ENCODE assay signal across 1 cellular context in the genomic region with DNA sequence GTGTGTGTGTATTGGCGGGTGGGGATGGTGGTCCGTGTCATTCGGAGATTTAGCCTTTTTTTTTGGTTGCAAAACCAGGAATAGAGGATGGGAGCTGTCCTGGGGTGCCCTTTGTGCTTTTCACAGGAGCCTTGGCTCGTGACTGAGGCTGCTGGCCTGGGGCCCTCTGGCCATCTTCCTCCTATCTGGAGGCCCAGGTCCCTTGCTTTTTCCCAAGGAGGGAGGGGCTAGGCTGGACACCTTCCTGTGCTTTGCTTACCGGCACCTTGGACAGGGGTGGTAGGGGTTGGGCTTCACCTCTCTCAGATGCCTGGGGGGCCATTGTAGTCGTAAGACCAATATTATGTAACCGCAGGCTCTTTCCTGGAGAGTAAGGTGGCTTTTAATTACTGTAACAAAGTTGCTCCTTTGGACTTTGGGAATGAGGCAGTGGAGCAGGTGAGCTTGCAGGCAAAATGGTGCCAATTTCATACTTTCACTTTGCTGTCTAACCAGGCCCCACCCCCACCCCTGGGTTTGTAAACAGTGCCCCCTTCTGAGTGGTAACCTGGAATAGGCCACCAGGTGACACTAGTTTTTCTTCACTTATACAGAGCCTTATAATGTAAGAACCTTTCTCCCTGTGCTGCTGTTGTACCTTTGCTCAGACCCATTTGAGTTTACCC.
A peak's percentile ranks its signal among the peaks of the same experiment; 100 is the strongest.
TF ChIP-seq lines count a peak whose summit lies in the region.

No MANE protein-coding gene starts in this region.

TF ChIP-seq in HepG2, 621 proteins besides CTCF, POLR2A, EP300 and RAD21 (continued from another document and continues in another):
- TF ChIP-seq, protein P1, sequence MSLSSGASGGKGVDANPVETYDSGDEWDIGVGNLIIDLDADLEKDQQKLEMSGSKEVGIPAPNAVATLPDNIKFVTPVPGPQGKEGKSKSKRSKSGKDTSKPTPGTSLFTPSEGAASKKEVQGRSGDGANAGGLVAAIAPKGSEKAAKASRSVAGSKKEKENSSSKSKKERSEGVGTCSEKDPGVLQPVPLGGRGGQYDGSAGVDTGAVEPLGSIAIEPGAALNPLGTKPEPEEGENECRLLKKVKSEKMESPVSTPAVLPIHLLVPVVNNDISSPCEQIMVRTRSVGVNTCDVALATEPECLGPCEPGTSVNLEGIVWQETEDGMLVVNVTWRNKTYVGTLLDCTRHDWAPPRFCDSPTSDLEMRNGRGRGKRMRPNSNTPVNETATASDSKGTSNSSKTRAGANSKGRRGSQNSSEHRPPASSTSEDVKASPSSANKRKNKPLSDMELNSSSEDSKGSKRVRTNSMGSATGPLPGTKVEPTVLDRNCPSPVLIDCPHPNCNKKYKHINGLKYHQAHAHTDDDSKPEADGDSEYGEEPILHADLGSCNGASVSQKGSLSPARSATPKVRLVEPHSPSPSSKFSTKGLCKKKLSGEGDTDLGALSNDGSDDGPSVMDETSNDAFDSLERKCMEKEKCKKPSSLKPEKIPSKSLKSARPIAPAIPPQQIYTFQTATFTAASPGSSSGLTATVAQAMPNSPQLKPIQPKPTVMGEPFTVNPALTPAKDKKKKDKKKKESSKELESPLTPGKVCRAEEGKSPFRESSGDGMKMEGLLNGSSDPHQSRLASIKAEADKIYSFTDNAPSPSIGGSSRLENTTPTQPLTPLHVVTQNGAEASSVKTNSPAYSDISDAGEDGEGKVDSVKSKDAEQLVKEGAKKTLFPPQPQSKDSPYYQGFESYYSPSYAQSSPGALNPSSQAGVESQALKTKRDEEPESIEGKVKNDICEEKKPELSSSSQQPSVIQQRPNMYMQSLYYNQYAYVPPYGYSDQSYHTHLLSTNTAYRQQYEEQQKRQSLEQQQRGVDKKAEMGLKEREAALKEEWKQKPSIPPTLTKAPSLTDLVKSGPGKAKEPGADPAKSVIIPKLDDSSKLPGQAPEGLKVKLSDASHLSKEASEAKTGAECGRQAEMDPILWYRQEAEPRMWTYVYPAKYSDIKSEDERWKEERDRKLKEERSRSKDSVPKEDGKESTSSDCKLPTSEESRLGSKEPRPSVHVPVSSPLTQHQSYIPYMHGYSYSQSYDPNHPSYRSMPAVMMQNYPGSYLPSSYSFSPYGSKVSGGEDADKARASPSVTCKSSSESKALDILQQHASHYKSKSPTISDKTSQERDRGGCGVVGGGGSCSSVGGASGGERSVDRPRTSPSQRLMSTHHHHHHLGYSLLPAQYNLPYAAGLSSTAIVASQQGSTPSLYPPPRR (CRISPR knock-in tag; IDR thresholded peaks at IDR 0.05; ENCODE audit: borderline replicate concordance): peak; percentile 39; the same call in 1 of the 2 replicates
- TF ChIP-seq KDM5A (IDR thresholded peaks at IDR 0.05; ENCODE audit: borderline replicate concordance, low read length): peak; percentile 13; the same call in 1 of the 2 replicates
- TF ChIP-seq, protein P2, sequence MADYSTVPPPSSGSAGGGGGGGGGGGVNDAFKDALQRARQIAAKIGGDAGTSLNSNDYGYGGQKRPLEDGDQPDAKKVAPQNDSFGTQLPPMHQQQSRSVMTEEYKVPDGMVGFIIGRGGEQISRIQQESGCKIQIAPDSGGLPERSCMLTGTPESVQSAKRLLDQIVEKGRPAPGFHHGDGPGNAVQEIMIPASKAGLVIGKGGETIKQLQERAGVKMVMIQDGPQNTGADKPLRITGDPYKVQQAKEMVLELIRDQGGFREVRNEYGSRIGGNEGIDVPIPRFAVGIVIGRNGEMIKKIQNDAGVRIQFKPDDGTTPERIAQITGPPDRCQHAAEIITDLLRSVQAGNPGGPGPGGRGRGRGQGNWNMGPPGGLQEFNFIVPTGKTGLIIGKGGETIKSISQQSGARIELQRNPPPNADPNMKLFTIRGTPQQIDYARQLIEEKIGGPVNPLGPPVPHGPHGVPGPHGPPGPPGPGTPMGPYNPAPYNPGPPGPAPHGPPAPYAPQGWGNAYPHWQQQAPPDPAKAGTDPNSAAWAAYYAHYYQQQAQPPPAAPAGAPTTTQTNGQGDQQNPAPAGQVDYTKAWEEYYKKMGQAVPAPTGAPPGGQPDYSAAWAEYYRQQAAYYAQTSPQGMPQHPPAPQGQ (CRISPR knock-in tag; IDR thresholded peaks at IDR 0.05; ENCODE audit: borderline replicate concordance): no peak
- TF ChIP-seq ZNF615 (CRISPR knock-in tag; IDR thresholded peaks at IDR 0.05; ENCODE audit: borderline replicate concordance): peak; percentile 81; the same call in 1 of the 2 replicates
- peak; percentile 24; the same call in 1 of the 2 replicates for TF ChIP-seq MXD4 (CRISPR knock-in tag; IDR thresholded peaks at IDR 0.05)
- peak; percentile 51; the same call in 1 of the 2 replicates for TF ChIP-seq ZNF337 (CRISPR knock-in tag; IDR thresholded peaks at IDR 0.05; ENCODE audit: borderline replicate concordance, low read depth)
- peak; percentile 21 for TF ChIP-seq ASH2L (IDR thresholded peaks at IDR 0.05; ENCODE audit: insufficient read length, low read depth, low read length)
- TF ChIP-seq, protein P3, sequence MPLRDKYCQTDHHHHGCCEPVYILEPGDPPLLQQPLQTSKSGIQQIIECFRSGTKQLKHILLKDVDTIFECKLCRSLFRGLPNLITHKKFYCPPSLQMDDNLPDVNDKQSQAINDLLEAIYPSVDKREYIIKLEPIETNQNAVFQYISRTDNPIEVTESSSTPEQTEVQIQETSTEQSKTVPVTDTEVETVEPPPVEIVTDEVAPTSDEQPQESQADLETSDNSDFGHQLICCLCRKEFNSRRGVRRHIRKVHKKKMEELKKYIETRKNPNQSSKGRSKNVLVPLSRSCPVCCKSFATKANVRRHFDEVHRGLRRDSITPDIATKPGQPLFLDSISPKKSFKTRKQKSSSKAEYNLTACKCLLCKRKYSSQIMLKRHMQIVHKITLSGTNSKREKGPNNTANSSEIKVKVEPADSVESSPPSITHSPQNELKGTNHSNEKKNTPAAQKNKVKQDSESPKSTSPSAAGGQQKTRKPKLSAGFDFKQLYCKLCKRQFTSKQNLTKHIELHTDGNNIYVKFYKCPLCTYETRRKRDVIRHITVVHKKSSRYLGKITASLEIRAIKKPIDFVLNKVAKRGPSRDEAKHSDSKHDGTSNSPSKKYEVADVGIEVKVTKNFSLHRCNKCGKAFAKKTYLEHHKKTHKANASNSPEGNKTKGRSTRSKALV (CRISPR knock-in tag; IDR thresholded peaks at IDR 0.05): no peak
- TF ChIP-seq FOXK1 (CRISPR knock-in tag; IDR thresholded peaks at IDR 0.05; ENCODE audit: borderline replicate concordance, low read depth): peak; percentile 41; the same call in 1 of the 2 replicates
- TF ChIP-seq ZNF749 (CRISPR knock-in tag; IDR thresholded peaks at IDR 0.05; ENCODE audit: borderline replicate concordance): no peak
- TF ChIP-seq PHF5A (CRISPR knock-in tag; IDR thresholded peaks at IDR 0.05; ENCODE audit: low read depth, unreplicated experiment): no peak
- TF ChIP-seq, protein P4, sequence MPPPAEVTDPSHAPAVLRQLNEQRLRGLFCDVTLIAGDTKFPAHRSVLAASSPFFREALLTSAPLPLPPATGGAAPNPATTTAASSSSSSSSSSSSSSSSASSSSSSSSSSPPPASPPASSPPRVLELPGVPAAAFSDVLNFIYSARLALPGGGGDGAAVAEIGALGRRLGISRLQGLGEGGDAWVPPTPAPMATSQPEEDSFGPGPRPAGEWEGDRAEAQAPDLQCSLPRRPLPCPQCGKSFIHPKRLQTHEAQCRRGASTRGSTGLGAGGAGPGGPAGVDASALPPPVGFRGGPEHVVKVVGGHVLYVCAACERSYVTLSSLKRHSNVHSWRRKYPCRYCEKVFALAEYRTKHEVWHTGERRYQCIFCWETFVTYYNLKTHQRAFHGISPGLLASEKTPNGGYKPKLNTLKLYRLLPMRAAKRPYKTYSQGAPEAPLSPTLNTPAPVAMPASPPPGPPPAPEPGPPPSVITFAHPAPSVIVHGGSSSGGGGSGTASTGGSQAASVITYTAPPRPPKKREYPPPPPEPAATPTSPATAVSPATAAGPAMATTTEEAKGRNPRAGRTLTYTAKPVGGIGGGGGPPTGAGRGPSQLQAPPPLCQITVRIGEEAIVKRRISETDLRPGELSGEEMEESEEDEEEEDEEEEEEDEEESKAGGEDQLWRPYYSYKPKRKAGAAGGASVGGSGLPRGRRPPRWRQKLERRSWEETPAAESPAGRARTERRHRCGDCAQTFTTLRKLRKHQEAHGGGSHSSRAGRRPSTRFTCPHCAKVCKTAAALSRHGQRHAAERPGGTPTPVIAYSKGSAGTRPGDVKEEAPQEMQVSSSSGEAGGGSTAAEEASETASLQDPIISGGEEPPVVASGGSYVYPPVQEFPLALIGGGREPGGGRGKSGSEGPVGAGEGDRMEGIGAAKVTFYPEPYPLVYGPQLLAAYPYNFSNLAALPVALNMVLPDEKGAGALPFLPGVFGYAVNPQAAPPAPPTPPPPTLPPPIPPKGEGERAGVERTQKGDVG (CRISPR knock-in tag; IDR thresholded peaks at IDR 0.05; ENCODE audit: borderline replicate concordance): 0 out of 2 replicates have a peak, but pooled peaks have one; percentile 45
- TF ChIP-seq SRSF4 (IDR thresholded peaks at IDR 0.05; ENCODE audit: low read depth, low read length, poor library complexity, severe bottlenecking): no peak
- TF ChIP-seq, protein P5, sequence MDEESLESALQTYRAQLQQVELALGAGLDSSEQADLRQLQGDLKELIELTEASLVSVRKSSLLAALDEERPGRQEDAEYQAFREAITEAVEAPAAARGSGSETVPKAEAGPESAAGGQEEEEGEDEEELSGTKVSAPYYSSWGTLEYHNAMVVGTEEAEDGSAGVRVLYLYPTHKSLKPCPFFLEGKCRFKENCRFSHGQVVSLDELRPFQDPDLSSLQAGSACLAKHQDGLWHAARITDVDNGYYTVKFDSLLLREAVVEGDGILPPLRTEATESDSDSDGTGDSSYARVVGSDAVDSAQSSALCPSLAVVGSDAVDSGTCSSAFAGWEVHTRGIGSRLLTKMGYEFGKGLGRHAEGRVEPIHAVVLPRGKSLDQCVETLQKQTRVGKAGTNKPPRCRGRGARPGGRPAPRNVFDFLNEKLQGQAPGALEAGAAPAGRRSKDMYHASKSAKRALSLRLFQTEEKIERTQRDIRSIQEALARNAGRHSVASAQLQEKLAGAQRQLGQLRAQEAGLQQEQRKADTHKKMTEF (CRISPR knock-in tag; IDR thresholded peaks at IDR 0.05): 0 out of 2 replicates have a peak, but pooled peaks have one; percentile 45
- peak; percentile 38; the same call in 1 of the 2 replicates for TF ChIP-seq ISL2 (CRISPR knock-in tag; IDR thresholded peaks at IDR 0.05)
- TF ChIP-seq, protein P6, sequence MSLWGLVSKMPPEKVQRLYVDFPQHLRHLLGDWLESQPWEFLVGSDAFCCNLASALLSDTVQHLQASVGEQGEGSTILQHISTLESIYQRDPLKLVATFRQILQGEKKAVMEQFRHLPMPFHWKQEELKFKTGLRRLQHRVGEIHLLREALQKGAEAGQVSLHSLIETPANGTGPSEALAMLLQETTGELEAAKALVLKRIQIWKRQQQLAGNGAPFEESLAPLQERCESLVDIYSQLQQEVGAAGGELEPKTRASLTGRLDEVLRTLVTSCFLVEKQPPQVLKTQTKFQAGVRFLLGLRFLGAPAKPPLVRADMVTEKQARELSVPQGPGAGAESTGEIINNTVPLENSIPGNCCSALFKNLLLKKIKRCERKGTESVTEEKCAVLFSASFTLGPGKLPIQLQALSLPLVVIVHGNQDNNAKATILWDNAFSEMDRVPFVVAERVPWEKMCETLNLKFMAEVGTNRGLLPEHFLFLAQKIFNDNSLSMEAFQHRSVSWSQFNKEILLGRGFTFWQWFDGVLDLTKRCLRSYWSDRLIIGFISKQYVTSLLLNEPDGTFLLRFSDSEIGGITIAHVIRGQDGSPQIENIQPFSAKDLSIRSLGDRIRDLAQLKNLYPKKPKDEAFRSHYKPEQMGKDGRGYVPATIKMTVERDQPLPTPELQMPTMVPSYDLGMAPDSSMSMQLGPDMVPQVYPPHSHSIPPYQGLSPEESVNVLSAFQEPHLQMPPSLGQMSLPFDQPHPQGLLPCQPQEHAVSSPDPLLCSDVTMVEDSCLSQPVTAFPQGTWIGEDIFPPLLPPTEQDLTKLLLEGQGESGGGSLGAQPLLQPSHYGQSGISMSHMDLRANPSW (CRISPR knock-in tag; IDR thresholded peaks at IDR 0.05; ENCODE audit: borderline replicate concordance): 0 out of 2 replicates have a peak, but pooled peaks have one; percentile 49
- peak; percentile 67; the same call in 1 of the 2 replicates for TF ChIP-seq PITX1 (CRISPR knock-in tag; IDR thresholded peaks at IDR 0.05)
- peak; percentile 49; the same call in 1 of the 2 replicates for TF ChIP-seq HNF4A (CRISPR knock-in tag; IDR thresholded peaks at IDR 0.05)
- TF ChIP-seq, protein P7, sequence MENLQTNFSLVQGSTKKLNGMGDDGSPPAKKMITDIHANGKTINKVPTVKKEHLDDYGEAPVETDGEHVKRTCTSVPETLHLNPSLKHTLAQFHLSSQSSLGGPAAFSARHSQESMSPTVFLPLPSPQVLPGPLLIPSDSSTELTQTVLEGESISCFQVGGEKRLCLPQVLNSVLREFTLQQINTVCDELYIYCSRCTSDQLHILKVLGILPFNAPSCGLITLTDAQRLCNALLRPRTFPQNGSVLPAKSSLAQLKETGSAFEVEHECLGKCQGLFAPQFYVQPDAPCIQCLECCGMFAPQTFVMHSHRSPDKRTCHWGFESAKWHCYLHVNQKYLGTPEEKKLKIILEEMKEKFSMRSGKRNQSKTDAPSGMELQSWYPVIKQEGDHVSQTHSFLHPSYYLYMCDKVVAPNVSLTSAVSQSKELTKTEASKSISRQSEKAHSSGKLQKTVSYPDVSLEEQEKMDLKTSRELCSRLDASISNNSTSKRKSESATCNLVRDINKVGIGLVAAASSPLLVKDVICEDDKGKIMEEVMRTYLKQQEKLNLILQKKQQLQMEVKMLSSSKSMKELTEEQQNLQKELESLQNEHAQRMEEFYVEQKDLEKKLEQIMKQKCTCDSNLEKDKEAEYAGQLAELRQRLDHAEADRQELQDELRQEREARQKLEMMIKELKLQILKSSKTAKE (CRISPR knock-in tag; IDR thresholded peaks at IDR 0.05; ENCODE audit: borderline replicate concordance): 0 out of 2 replicates have a peak, but pooled peaks have one; percentile 52
- peak; percentile 61; the same call in 1 of the 2 replicates for TF ChIP-seq ZSCAN30 (CRISPR knock-in tag; IDR thresholded peaks at IDR 0.05)
- TF ChIP-seq ZNF205 (CRISPR knock-in tag; IDR thresholded peaks at IDR 0.05): 0 out of 2 replicates have a peak, but pooled peaks have one; percentile 39
- TF ChIP-seq SRF (IDR thresholded peaks at IDR 0.05; ENCODE audit: low read depth, low read length): no peak
- peak; percentile 21; the same call in 1 of the 2 replicates for TF ChIP-seq ZNF274 (CRISPR knock-in tag; IDR thresholded peaks at IDR 0.05)
- TF ChIP-seq, protein P8, sequence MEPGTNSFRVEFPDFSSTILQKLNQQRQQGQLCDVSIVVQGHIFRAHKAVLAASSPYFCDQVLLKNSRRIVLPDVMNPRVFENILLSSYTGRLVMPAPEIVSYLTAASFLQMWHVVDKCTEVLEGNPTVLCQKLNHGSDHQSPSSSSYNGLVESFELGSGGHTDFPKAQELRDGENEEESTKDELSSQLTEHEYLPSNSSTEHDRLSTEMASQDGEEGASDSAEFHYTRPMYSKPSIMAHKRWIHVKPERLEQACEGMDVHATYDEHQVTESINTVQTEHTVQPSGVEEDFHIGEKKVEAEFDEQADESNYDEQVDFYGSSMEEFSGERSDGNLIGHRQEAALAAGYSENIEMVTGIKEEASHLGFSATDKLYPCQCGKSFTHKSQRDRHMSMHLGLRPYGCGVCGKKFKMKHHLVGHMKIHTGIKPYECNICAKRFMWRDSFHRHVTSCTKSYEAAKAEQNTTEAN (CRISPR knock-in tag; conservative IDR thresholded peaks at IDR 0.05): 0 out of 2 replicates have a peak, but pooled peaks have one; percentile 36
- no peak for TF ChIP-seq ZBTB8A (CRISPR knock-in tag; IDR thresholded peaks at IDR 0.05; ENCODE audit: borderline replicate concordance, low read depth)
- TF ChIP-seq SOX5 (CRISPR knock-in tag; IDR thresholded peaks at IDR 0.05; ENCODE audit: borderline replicate concordance): peak; percentile 20; the same call in 1 of the 2 replicates
- peak; percentile 56; the same call in 1 of the 2 replicates for TF ChIP-seq NFKB2 (CRISPR knock-in tag; IDR thresholded peaks at IDR 0.05; ENCODE audit: borderline replicate concordance)
- TF ChIP-seq, protein P9, sequence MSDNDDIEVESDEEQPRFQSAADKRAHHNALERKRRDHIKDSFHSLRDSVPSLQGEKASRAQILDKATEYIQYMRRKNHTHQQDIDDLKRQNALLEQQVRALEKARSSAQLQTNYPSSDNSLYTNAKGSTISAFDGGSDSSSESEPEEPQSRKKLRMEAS (IDR thresholded peaks at IDR 0.05): 0 out of 2 replicates have a peak, but pooled peaks have one; percentile 45
